Comparison of ENCODE assay signal across 8 cellular contexts in genomic region chr20:36237477-36237876, GRCh38. TPM values are rescaled to one million over a fixed set of nuclear protein-coding genes. Genes with fewer than 3 reads are reported as not detected.
DNase-seq lines count a peak whose midpoint lies in the region; ATAC-seq and TF ChIP-seq lines count a peak whose summit lies in the region.

No MANE protein-coding gene starts in this region.

- peaks cover 19% of the 10 kb centered on the region for H3K4me1 ChIP-seq in RWPE2 (ENCODE audit: insufficient read depth, poor library complexity, severe bottlenecking)
- H3K4me1 ChIP-seq in esophagus (ENCODE audit: control insufficient read depth in 2 of 2, insufficient read depth in 2 of 2, low read length in 1 of 2): peaks cover 2 to 4% of the 10 kb centered on the region in 2 donors
- H3K4me1 ChIP-seq in psoas muscle: peaks cover 27% of the 10 kb centered on the region

- H3K9me3 ChIP-seq in RWPE2 (ENCODE audit: severe bottlenecking): no peaks in the 10 kb centered on the region
- no peaks in the 10 kb centered on the region for H3K9me3 ChIP-seq in esophagus (ENCODE audit: control insufficient read depth in 2 of 2, insufficient read depth in 1 of 2, low read depth in 1 of 2, low read length in 1 of 2)
- no peaks in the 10 kb centered on the region for H3K9me3 ChIP-seq in psoas muscle

- intact Hi-C loops in psoas muscle (cut with DNase I): no loop called here

- H3K27me3 ChIP-seq in RWPE2 (ENCODE audit: insufficient read depth, poor library complexity, severe bottlenecking): no peaks in the 10 kb centered on the region
- no peaks in the 10 kb centered on the region for H3K27me3 ChIP-seq in esophagus (ENCODE audit: control insufficient read depth in 1 of 2, insufficient read depth in 2 of 2, low read length in 2 of 2)
- no peaks in the 10 kb centered on the region for H3K27me3 ChIP-seq in psoas muscle (ENCODE audit: insufficient read depth in 3 of 3, low read length in 2 of 3)

- TF ChIP-seq CTCF in GM12864 (IDR thresholded peaks at IDR 0.05; ENCODE audit: low read depth, low read length, missing control alignments) (no peak), RWPE2 (IDR thresholded peaks at IDR 0.05; ENCODE audit: poor library complexity, severe bottlenecking) (no peak), psoas muscle (IDR thresholded peaks at IDR 0.05) (no peak)

- H3K36me3 ChIP-seq in RWPE2 (ENCODE audit: low read depth) (peaks cover 45% of the 10 kb centered on the region), esophagus (ENCODE audit: control insufficient read depth in 2 of 2, insufficient read depth in 2 of 2, low read length in 1 of 2) (peaks cover 0 to 10% of the 10 kb centered on the region in 2 donors), psoas muscle (ENCODE audit: insufficient read depth in 1 of 2, low read depth in 1 of 2) (peaks cover 4 to 30% of the 10 kb centered on the region in 2 donors)

- ATAC-seq in RWPE2 (ENCODE audit: low read depth) (no peak), psoas muscle (no peak), GM21529 (IDR thresholded peaks at IDR 0.05; ENCODE audit: unreplicated experiment) (no peak), HG03095 (IDR thresholded peaks at IDR 0.05; ENCODE audit: unreplicated experiment) (no peak)

- DNase-seq in GM12864 (ENCODE audit: low read depth) (no peak), RWPE2 (ENCODE audit: low spot score) (no peak), psoas muscle (no peak), NCI-H446 (lab: John Stamatoyannopoulos, UW) (no peak)
- DNase-seq in activated CD4-positive, alpha-beta T cell treated with anti-CD3 and anti-CD28 coated beads for 4 hours: no peak

- H3K4me3 ChIP-seq in GM12864 (ENCODE audit: low read depth, low read length) (peak overlapping the region; percentile 75), RWPE2 (ENCODE audit: severe bottlenecking) (peak overlapping the region; percentile 77), esophagus (ENCODE audit: low read depth in 1 of 2, low read length in 2 of 2) (peak overlapping the region; percentile 85 to 98), psoas muscle (peak overlapping the region; percentile 91)

- WGBS in esophagus, 2 donors: 57% methylated on average over 5 of the region's 5 CpGs
- 51 to 56% (median 54%) methylated on average over 5 of the region's 5 CpGs for WGBS in psoas muscle, 3 donors

- H3K27ac ChIP-seq in RWPE2 (ENCODE audit: poor library complexity, severe bottlenecking) (no peak overlapping the region), esophagus (ENCODE audit: low read depth in 2 of 2, low read length in 1 of 2) (peak overlapping the region in 1 of 2 donors; percentile 57), psoas muscle (no peak overlapping the region)

RNA-seq across cellular contexts. Expression of gene AAR2, which starts 1.2 kb away (rescaled TPM):
- polyA plus RNA-seq in esophagus (10 to 100 TPM in 1 of 2 donors, 1 to 10 TPM in 1; 8.4 to 16.5 TPM), psoas muscle (10 to 100 TPM; 20.3 to 29.6 (median 24.5) TPM)
- 10 to 100 TPM; 13.4 to 25.8 (median 14.1) TPM for total RNA-seq in psoas muscle
